ENCODE assay signal across 1 cellular context in the genomic region with DNA sequence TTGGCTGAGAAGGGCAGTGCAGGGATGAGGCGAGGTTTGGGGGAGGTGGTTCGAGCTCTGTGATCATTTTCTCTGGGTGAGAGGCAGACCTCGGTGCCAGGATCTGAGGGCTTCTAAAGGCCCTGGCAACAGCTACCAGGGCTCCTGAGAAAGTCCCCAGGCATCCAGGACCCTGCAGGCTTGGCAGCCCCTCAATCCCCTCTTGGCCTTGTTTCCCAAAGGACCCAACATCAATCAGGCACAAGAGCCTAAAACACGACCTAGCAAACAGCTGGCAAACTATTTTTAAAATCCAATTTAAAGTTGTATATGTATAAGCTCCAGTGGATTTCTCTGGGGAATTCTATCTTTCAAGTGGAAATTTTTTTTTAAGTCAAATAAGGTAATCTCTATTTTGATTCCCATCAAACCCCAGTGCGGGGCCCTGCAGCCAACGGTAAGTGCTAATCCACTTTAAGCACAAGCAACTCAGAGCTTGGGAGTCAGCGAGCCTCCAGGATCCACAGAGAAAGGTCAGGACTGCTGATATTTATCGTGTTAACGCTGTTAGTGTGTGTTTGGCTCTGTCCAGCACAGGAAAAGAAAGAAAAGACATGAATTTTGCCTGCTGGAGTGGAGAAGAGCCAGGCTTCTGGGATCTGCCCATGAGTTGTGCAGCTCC.
TF ChIP-seq lines count a peak whose summit lies in the region.

No MANE protein-coding gene starts in this region.

TF ChIP-seq in A549, 52 proteins besides CTCF, POLR2A, EP300 and RAD21:
- TF ChIP-seq, protein P1, sequence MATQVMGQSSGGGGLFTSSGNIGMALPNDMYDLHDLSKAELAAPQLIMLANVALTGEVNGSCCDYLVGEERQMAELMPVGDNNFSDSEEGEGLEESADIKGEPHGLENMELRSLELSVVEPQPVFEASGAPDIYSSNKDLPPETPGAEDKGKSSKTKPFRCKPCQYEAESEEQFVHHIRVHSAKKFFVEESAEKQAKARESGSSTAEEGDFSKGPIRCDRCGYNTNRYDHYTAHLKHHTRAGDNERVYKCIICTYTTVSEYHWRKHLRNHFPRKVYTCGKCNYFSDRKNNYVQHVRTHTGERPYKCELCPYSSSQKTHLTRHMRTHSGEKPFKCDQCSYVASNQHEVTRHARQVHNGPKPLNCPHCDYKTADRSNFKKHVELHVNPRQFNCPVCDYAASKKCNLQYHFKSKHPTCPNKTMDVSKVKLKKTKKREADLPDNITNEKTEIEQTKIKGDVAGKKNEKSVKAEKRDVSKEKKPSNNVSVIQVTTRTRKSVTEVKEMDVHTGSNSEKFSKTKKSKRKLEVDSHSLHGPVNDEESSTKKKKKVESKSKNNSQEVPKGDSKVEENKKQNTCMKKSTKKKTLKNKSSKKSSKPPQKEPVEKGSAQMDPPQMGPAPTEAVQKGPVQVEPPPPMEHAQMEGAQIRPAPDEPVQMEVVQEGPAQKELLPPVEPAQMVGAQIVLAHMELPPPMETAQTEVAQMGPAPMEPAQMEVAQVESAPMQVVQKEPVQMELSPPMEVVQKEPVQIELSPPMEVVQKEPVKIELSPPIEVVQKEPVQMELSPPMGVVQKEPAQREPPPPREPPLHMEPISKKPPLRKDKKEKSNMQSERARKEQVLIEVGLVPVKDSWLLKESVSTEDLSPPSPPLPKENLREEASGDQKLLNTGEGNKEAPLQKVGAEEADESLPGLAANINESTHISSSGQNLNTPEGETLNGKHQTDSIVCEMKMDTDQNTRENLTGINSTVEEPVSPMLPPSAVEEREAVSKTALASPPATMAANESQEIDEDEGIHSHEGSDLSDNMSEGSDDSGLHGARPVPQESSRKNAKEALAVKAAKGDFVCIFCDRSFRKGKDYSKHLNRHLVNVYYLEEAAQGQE (IDR thresholded peaks at IDR 0.05) = peak; percentile 53; the same call in 1 of the 2 replicates
- TF ChIP-seq RFX5 (IDR thresholded peaks at IDR 0.05) (no peak), BHLHE40 (IDR thresholded peaks at IDR 0.05; ENCODE audit: low read depth, low read length) (no peak), JUN (IDR thresholded peaks at IDR 0.05) (no peak), NR3C1 (IDR thresholded peaks at IDR 0.05) (no peak)
- TF ChIP-seq, protein P2, sequence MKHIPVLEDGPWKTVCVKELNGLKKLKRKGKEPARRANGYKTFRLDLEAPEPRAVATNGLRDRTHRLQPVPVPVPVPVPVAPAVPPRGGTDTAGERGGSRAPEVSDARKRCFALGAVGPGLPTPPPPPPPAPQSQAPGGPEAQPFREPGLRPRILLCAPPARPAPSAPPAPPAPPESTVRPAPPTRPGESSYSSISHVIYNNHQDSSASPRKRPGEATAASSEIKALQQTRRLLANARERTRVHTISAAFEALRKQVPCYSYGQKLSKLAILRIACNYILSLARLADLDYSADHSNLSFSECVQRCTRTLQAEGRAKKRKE (CRISPR knock-in tag; IDR thresholded peaks at IDR 0.05; ENCODE audit: low read depth) = no peak
